Comparison of ENCODE assay signal across 11 cellular contexts in genomic region chr15:29671308-29671981, GRCh38.
DNase-seq lines count a peak whose midpoint lies in the region; TF ChIP-seq lines count a peak whose summit lies in the region.
"Had no signal": no experiment of that assay in that cellular context is flagged by ENCODE, and none has a peak within 500 bp of the region (broad histone marks: within the 10 kb centered on the region; RNA-seq: fewer than 3 reads in every experiment).

No MANE protein-coding gene starts in this region.

- peaks cover 20% of the 10 kb centered on the region for H3F3A ChIP-seq in neural progenitor cell (ENCODE audit: low read depth)

- H3K9me3 Mint-ChIP-seq in neural progenitor cell: no peaks in the 10 kb centered on the region
- H3K9me3 Mint-ChIP-seq: activated naive CD4-positive, alpha-beta T cell treated with anti-CD3 and anti-CD28 coated beads, Interleukin-2, amount 50 U/mL, for 24 hours; stimulated activated naive CD8-positive, alpha-beta T cell treated with anti-CD3 and anti-CD28 coated beads, Interleukin-15, amount 100 ng/mL, for 72 hours had no signal

- no peak overlapping the region for H3K9ac ChIP-seq in neural progenitor cell

- DNase-seq in DMS53 (lab: John Stamatoyannopoulos, UW): peak; percentile 73
- DNase-seq in NCI-H345 treated with DMSO at 0.1 percent for 48 hours (lab: John Stamatoyannopoulos, UW; ENCODE audit: unreplicated experiment): peak; percentile 28
- no peak for DNase-seq in epithelial cell of prostate (ENCODE audit: low read depth, low spot score)
- DNase-seq in neural progenitor cell (ENCODE audit: low spot score): no peak
- no peak for DNase-seq in superior temporal gyrus (ENCODE audit: extremely low spot score)
- no peak for DNase-seq in middle frontal gyrus (ENCODE audit: extremely low spot score, low spot score)
- DNase-seq in coronary artery (ENCODE audit: low spot score): no peak
- no peak for DNase-seq in Ammon's horn (ENCODE audit: low spot score)
- DNase-seq: RPMI8226; stimulated activated naive CD8-positive, alpha-beta T cell treated with anti-CD3 and anti-CD28 coated beads, Interleukin-15, amount 100 ng/mL, for 72 hours had no signal

- H3K27ac ChIP-seq in epithelial cell of prostate (peak overlapping the region; percentile 29), neural progenitor cell (no peak overlapping the region), coronary artery (no peak overlapping the region)

- H3K27ac Mint-ChIP-seq in neural progenitor cell: no peak overlapping the region
- H3K27ac Mint-ChIP-seq: activated naive CD4-positive, alpha-beta T cell treated with anti-CD3 and anti-CD28 coated beads, Interleukin-2, amount 50 U/mL, for 24 hours; stimulated activated naive CD8-positive, alpha-beta T cell treated with anti-CD3 and anti-CD28 coated beads, Interleukin-15, amount 100 ng/mL, for 72 hours had no signal

- H2AFZ ChIP-seq in neural progenitor cell (replicated peaks): peak overlapping the region; percentile 12

- no peak overlapping the region for H3K4me3 Mint-ChIP-seq in neural progenitor cell
- H3K4me3 Mint-ChIP-seq: activated naive CD4-positive, alpha-beta T cell treated with anti-CD3 and anti-CD28 coated beads, Interleukin-2, amount 50 U/mL, for 24 hours; stimulated activated naive CD8-positive, alpha-beta T cell treated with anti-CD3 and anti-CD28 coated beads, Interleukin-15, amount 100 ng/mL, for 72 hours had no signal

- no peaks in the 10 kb centered on the region for H4K20me1 ChIP-seq in neural progenitor cell (ENCODE audit: low read depth)

- no peaks in the 10 kb centered on the region for H3K36me3 Mint-ChIP-seq in neural progenitor cell
- H3K36me3 Mint-ChIP-seq: activated naive CD4-positive, alpha-beta T cell treated with anti-CD3 and anti-CD28 coated beads, Interleukin-2, amount 50 U/mL, for 24 hours had no signal

- H3K79me2 ChIP-seq in neural progenitor cell (ENCODE audit: low read depth): no peaks in the 10 kb centered on the region

- peaks cover 22% of the 10 kb centered on the region for H3K4me1 Mint-ChIP-seq in neural progenitor cell
- H3K4me1 Mint-ChIP-seq: stimulated activated naive CD8-positive, alpha-beta T cell treated with anti-CD3 and anti-CD28 coated beads, Interleukin-15, amount 100 ng/mL, for 72 hours had no signal

- no peaks in the 10 kb centered on the region for H3K9me3 ChIP-seq in neural progenitor cell (ENCODE audit: low read depth)

- H3K4me2 ChIP-seq in neural progenitor cell: no peak overlapping the region

- peaks cover 11% of the 10 kb centered on the region for H3K27me3 Mint-ChIP-seq in neural progenitor cell (ENCODE audit: insufficient read depth, low read depth)

- peaks cover 11% of the 10 kb centered on the region for H3K27me3 ChIP-seq in neural progenitor cell

- no peaks in the 10 kb centered on the region for H3K36me3 ChIP-seq in neural progenitor cell

- TF ChIP-seq CTCF in neural progenitor cell (IDR thresholded peaks at IDR 0.05) (no peak), coronary artery (IDR thresholded peaks at IDR 0.05) (no peak)

- peaks cover 14% of the 10 kb centered on the region for H3K4me1 ChIP-seq in neural progenitor cell

- H3K4me3 ChIP-seq in neural progenitor cell: no peak overlapping the region
- no peak overlapping the region for H3K4me3 ChIP-seq in coronary artery

Comparison
In these comparisons a context has a peak if more than half of its experiments do, and no peak if none do; other contexts are left out.
1. DNase-seq: peak in DMS53 (single experiment) and NCI-H345 treated with DMSO at 0.1 percent for 48 hours (single experiment); none in epithelial cell of prostate (single experiment), neural progenitor cell (single experiment), superior temporal gyrus (single experiment), middle frontal gyrus (single experiment), coronary artery (single experiment) and Ammon's horn (single experiment).